1 cellular context compared by ENCODE assay signal in genomic region chr5:13985736-13986418, GRCh38.
TF ChIP-seq lines count a peak whose summit lies in the region.

No MANE protein-coding gene starts in this region.

TF ChIP-seq in endothelial cell of umbilical vein, 7 proteins besides CTCF, POLR2A, EP300 and RAD21 (continued from another document):
- TF ChIP-seq JUN (IDR thresholded peaks at IDR 0.05; ENCODE audit: borderline replicate concordance, insufficient read depth, insufficient read length, low read depth): peak; percentile 82
- TF ChIP-seq GATA2 (IDR thresholded peaks at IDR 0.05; ENCODE audit: insufficient read depth, insufficient read length, low read depth, low read length): no peak
- no peak for TF ChIP-seq EZH2 (IDR thresholded peaks at IDR 0.05; ENCODE audit: borderline replicate concordance, low read depth, low read length, severe bottlenecking)
TF ChIP-seq in endothelial cell of umbilical vein: peak in this region for 3.
